In genomic region chr2:78125042-78125441, GRCh38 we compare ENCODE assay signal across 8 cellular contexts.
"Had no signal": no experiment of that assay in that cellular context is flagged by ENCODE, and none has a peak within 500 bp of the region (broad histone marks: within the 10 kb centered on the region; RNA-seq: fewer than 3 reads in every experiment).

No MANE protein-coding gene starts in this region.

- H3K4me3 ChIP-seq: GM12878 had no signal

- FAIRE-seq: G401.6, GM12878, GM12891, GM12892, GM18507, GM19239 had no signal

- ATAC-seq: GM12878 had no signal

- DNase-seq: GDM1, GF-D8 had no signal
